In genomic region chr12:59737725-59738463, GRCh38 we compare ENCODE assay signal across 15 cellular contexts.
A peak's percentile ranks its signal among the peaks of the same experiment; 100 is the strongest.
DNase-seq lines count a peak whose midpoint lies in the region; ATAC-seq and TF ChIP-seq lines count a peak whose summit lies in the region.
"Had no signal": no experiment of that assay in that cellular context is flagged by ENCODE, and none has a peak within 500 bp of the region (broad histone marks: within the 10 kb centered on the region; RNA-seq: fewer than 3 reads in every experiment).

No MANE protein-coding gene starts in this region.

- TF ChIP-seq CTCF in AG04450 (IDR thresholded peaks at IDR 0.05; ENCODE audit: low read depth, low read length) (no peak), adrenal gland (IDR thresholded peaks at IDR 0.05) (no peak)

- WGBS in adrenal gland, 4 donors: 52 to 63% (median 57%) methylated on average over 3 of the region's 3 CpGs

- peaks cover 0 to 1% (median 0%) of the 10 kb centered on the region in 3 donors for H3K27me3 Mint-ChIP-seq in immature natural killer cell (ENCODE audit: low read depth in 3 of 3)
- H3K27me3 Mint-ChIP-seq: activated T-cell treated with anti-CD3 and anti-CD28 coated beads, Interleukin-2, amount 50 U/mL, for 24 hours; brain; memory B cell had no signal

- H3K27me3 ChIP-seq in AG04450 (ENCODE audit: control insufficient read depth, insufficient read depth, low read length) (no peaks in the 10 kb centered on the region), adrenal gland (no peaks in the 10 kb centered on the region)
- H3K27me3 ChIP-seq: BLaER1 treated with 17β-estradiol and CSF1 and Interleukin-3, amounts not matched to agents 10 nM and 100 nM had no signal

- CTCF ChIA-PET in AG04450 (lab: Charles Lee) (no interaction called here), HEK293T (lab: Yijun Ruan, JAX) (no interaction called here)

- H3K9me3 ChIP-seq in AG04450 (ENCODE audit: control insufficient read depth, insufficient read depth, low read length) (no peaks in the 10 kb centered on the region), adrenal gland (replicated peaks in 1 of 3) (no peaks in the 10 kb centered on the region)

- H3K36me3 Mint-ChIP-seq in immature natural killer cell: no peaks in the 10 kb centered on the region
- H3K36me3 Mint-ChIP-seq: brain had no signal

- H3K4me1 ChIP-seq in adrenal gland (replicated peaks in 1 of 2): peaks cover 0 to 16% of the 10 kb centered on the region in 2 donors

- POLR2A ChIA-PET in AG04450 (lab: Yijun Ruan, JAX) (no interaction called here), HEK293T (lab: Yijun Ruan, JAX) (no interaction called here)

- peaks cover 24 to 43% of the 10 kb centered on the region in 2 donors for H3K4me1 Mint-ChIP-seq in immature natural killer cell

- intact Hi-C loops in adrenal gland (cut with DNase I): no loop called here

- TF ChIP-seq POLR2A in adrenal gland (IDR thresholded peaks at IDR 0.05): no peak

- peak overlapping the region; percentile 43 to 91 (median 62) for H3K27ac Mint-ChIP-seq in immature natural killer cell
- H3K27ac Mint-ChIP-seq: activated T-cell treated with anti-CD3 and anti-CD28 coated beads, Interleukin-2, amount 50 U/mL, for 24 hours; brain; memory B cell had no signal

- DNase-seq in AG04450 (ENCODE audit: low read depth, low spot score) (no peak), adrenal gland (no peak), immature natural killer cell (peak in 1 of 3 donors; percentile 19), HEK293T (ENCODE audit: extremely low spot score) (no peak), SK-N-DZ (ENCODE audit: low spot score) (no peak)
- DNase-seq: activated T-cell treated with anti-CD3 and anti-CD28 coated beads, Interleukin-2, amount 50 U/mL, for 24 hours; Karpas-422; NCI-H2107; occipital lobe had no signal

- no peaks in the 10 kb centered on the region for H3K9me3 Mint-ChIP-seq in immature natural killer cell
- H3K9me3 Mint-ChIP-seq: activated T-cell treated with anti-CD3 and anti-CD28 coated beads, Interleukin-2, amount 50 U/mL, for 24 hours; brain had no signal

- H3K4me3 ChIP-seq in AG04450 (ENCODE audit: low read depth, low read length) (peak overlapping the region; percentile 20), adrenal gland (peak overlapping the region in 1 of 4 donors; percentile 38)
- H3K4me3 ChIP-seq: BLaER1 treated with 17β-estradiol and CSF1 and Interleukin-3, amounts not matched to agents 10 nM and 100 nM had no signal

- H3K4me3 Mint-ChIP-seq in immature natural killer cell: peak overlapping the region; percentile 36 to 68 (median 64)
- H3K4me3 Mint-ChIP-seq: activated T-cell treated with anti-CD3 and anti-CD28 coated beads, Interleukin-2, amount 50 U/mL, for 24 hours; brain; memory B cell had no signal

- ATAC-seq in GM19351 (IDR thresholded peaks at IDR 0.05; ENCODE audit: unreplicated experiment): peak; percentile 49
- ATAC-seq in HG03460 (IDR thresholded peaks at IDR 0.05; ENCODE audit: unreplicated experiment): no peak
- ATAC-seq in GM19035 (IDR thresholded peaks at IDR 0.05; ENCODE audit: unreplicated experiment): no peak

- H3K36me3 ChIP-seq in adrenal gland (replicated peaks in 1 of 2): no peaks in the 10 kb centered on the region

- H3K27ac ChIP-seq in AG04450 (ENCODE audit: low read depth, low read length): no peak overlapping the region
- H3K27ac ChIP-seq in adrenal gland: peak overlapping the region in 4 of 5 donors; percentile 29 to 44 (median 38)
- H3K27ac ChIP-seq: BLaER1 treated with 17β-estradiol and CSF1 and Interleukin-3, amounts not matched to agents 10 nM and 100 nM had no signal

TF ChIP-seq in HEK293T, 16 proteins besides CTCF, POLR2A, EP300 and RAD21:
- TF ChIP-seq NFRKB (IDR thresholded peaks at IDR 0.05): no peak
- no peak for TF ChIP-seq SUZ12 (IDR thresholded peaks at IDR 0.05)
- TF ChIP-seq ELF4 (IDR thresholded peaks at IDR 0.05): no peak
- TF ChIP-seq ZNF384 (IDR thresholded peaks at IDR 0.05): no peak
- TF ChIP-seq ARNT (IDR thresholded peaks at IDR 0.05): no peak
- TF ChIP-seq LEF1 (IDR thresholded peaks at IDR 0.05; ENCODE audit: borderline replicate concordance): no peak
- TF ChIP-seq, protein P1, sequence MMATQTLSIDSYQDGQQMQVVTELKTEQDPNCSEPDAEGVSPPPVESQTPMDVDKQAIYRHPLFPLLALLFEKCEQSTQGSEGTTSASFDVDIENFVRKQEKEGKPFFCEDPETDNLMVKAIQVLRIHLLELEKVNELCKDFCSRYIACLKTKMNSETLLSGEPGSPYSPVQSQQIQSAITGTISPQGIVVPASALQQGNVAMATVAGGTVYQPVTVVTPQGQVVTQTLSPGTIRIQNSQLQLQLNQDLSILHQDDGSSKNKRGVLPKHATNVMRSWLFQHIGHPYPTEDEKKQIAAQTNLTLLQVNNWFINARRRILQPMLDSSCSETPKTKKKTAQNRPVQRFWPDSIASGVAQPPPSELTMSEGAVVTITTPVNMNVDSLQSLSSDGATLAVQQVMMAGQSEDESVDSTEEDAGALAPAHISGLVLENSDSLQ (IDR thresholded peaks at IDR 0.05): no peak
- no peak for TF ChIP-seq CTBP1 (IDR thresholded peaks at IDR 0.05; ENCODE audit: borderline replicate concordance)
- no peak for TF ChIP-seq L3MBTL2 (conservative IDR thresholded peaks at IDR 0.05)
